ENCODE assay signal across 10 cellular contexts in the genomic region with DNA sequence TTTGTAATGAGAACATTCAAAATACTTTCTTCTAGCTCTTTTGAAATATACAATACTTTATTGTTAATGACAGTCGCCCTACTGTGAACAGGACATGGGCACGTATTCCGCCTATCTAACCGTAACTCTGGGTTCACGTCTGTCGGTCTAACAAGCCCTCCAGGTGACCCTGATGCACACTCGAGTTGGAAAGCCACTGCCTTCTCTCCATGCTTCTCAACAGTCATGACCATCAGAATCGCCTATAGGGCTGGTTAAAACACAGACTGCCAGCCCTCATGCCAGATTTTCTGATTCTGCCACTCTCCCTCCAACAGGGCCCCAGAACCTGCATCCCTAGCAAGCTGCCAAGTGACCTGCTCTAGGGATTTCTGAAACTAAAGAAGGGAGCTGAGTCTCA.
DNase-seq lines count a peak whose midpoint lies in the region; ATAC-seq, FAIRE-seq and TF ChIP-seq lines count a peak whose summit lies in the region.
"Had no signal": no experiment of that assay in that cellular context is flagged by ENCODE, and none has a peak within 500 bp of the region (broad histone marks: within the 10 kb centered on the region; RNA-seq: fewer than 3 reads in every experiment).

No MANE protein-coding gene starts in this region.

- no peak for DNase-seq in left ventricle myocardium inferior
- DNase-seq in left ventricle myocardium superior = no peak
- DNase-seq in adrenal gland = no peak
- no peak for DNase-seq in upper lobe of right lung
- no peak for DNase-seq in HTR-8/SVneo (ENCODE audit: insufficient read length, low spot score)
- no peak for DNase-seq in activated CD8-positive, alpha-beta memory T cell treated with anti-CD3 and anti-CD28 coated beads for 24 hours
- no peak for DNase-seq in Kasumi-1 (lab: John Stamatoyannopoulos, UW)
- DNase-seq: cerebellar nuclear complex, NCI-H2081 treated with DMSO at 0.1 percent for 48 hours had no signal

- WGBS in adrenal gland, 4 donors = 92 to 96% (median 93%) methylated on average over 8 of the region's 8 CpGs

- TF ChIP-seq CTCF in left ventricle myocardium inferior (IDR thresholded peaks at IDR 0.05; ENCODE audit: borderline replicate concordance) (no peak), adrenal gland (IDR thresholded peaks at IDR 0.05) (no peak), upper lobe of right lung (IDR thresholded peaks at IDR 0.05) (no peak)

- no peaks in the 10 kb centered on the region for H3K9me3 ChIP-seq in left ventricle myocardium inferior (replicated peaks)
- H3K9me3 ChIP-seq in adrenal gland (replicated peaks in 1 of 3) = no peaks in the 10 kb centered on the region
- H3K9me3 ChIP-seq in muscle layer of duodenum (ENCODE audit: control insufficient read depth in 1 of 2, low read length in 2 of 2) = no peaks in the 10 kb centered on the region
- no peaks in the 10 kb centered on the region for H3K9me3 ChIP-seq in upper lobe of right lung

- H3K27me3 ChIP-seq in left ventricle myocardium inferior (ENCODE audit: low read depth) = no peaks in the 10 kb centered on the region
- no peaks in the 10 kb centered on the region for H3K27me3 ChIP-seq in adrenal gland
- no peaks in the 10 kb centered on the region for H3K27me3 ChIP-seq in muscle layer of duodenum (ENCODE audit: low read depth, low read length)
- no peaks in the 10 kb centered on the region for H3K27me3 ChIP-seq in upper lobe of right lung

- ATAC-seq in left ventricle myocardium superior (no peak), upper lobe of right lung (no peak)

- TF ChIP-seq POLR2A in adrenal gland (IDR thresholded peaks at IDR 0.05) = no peak

- peak overlapping the region; percentile 74 for H3K27ac ChIP-seq in left ventricle myocardium inferior (replicated peaks)
- H3K27ac ChIP-seq in adrenal gland = peak overlapping the region in 3 of 5 donors; percentile 21 to 84 (median 58)
- peak overlapping the region; percentile 13 for H3K27ac ChIP-seq in muscle layer of duodenum (ENCODE audit: low read length)
- H3K27ac ChIP-seq in upper lobe of right lung = peak overlapping the region; percentile 84

- H3K36me3 ChIP-seq in left ventricle myocardium inferior = no peaks in the 10 kb centered on the region
- no peaks in the 10 kb centered on the region for H3K36me3 ChIP-seq in adrenal gland (replicated peaks in 1 of 2)
- no peaks in the 10 kb centered on the region for H3K36me3 ChIP-seq in muscle layer of duodenum (ENCODE audit: control insufficient read depth in 1 of 2, insufficient read depth in 2 of 2, low read length in 2 of 2)
- H3K36me3 ChIP-seq in upper lobe of right lung = no peaks in the 10 kb centered on the region

- H3K4me1 ChIP-seq in left ventricle myocardium inferior (peaks cover 68% of the 10 kb centered on the region), adrenal gland (replicated peaks in 1 of 2) (peaks cover 0 to 21% of the 10 kb centered on the region in 2 donors), muscle layer of duodenum (ENCODE audit: control insufficient read depth in 1 of 2, insufficient read depth in 2 of 2, low read length in 2 of 2) (peaks cover 10 to 12% of the 10 kb centered on the region in 2 donors), upper lobe of right lung (peaks cover 63% of the 10 kb centered on the region)

- FAIRE-seq in HTR-8/SVneo (lab: Jason Lieb, UNC) = no peak

- intact Hi-C loops in left ventricle myocardium inferior (cut with micrococcal nuclease) = no loop called here
- intact Hi-C loops in left ventricle myocardium superior (cut with micrococcal nuclease) = no loop called here
- intact Hi-C loops in adrenal gland (cut with DNase I) = no loop called here
- intact Hi-C loops in upper lobe of right lung (cut with DNase I) = no loop called here

- H3K4me3 ChIP-seq in left ventricle myocardium inferior (no peak overlapping the region), adrenal gland (no peak overlapping the region), muscle layer of duodenum (ENCODE audit: low read depth in 1 of 2, low read length in 2 of 2) (no peak overlapping the region), upper lobe of right lung (no peak overlapping the region)

Comparison
In these comparisons a context has a peak if more than half of its experiments do, and no peak if none do; other contexts are left out.
1. H3K27ac ChIP-seq: peak in every context shown above with its lines; median percentile 84 in upper lobe of right lung; 74 in left ventricle myocardium inferior; 58 in adrenal gland; 13 in muscle layer of duodenum.